ENCODE assay signal across 28 cellular contexts in the genomic region with DNA sequence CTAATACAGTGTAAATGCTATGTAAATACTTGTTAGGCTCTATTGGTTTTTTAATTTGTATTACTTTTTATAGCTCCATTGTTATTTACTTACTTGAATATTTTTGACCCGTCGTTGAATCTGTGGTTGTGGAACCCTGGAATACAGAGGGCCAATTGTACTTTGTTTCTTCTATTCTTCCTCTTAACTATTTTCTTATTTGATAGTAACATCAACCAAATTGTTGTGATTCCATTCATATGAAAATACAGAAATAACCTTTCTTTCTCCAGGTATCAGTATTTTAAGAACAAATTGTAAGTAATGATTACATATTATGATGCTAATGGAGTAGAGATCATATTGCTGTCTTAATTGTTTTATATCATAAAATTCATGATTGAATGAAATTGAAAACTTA.
"Had no signal": no experiment of that assay in that cellular context is flagged by ENCODE, and none has a peak within 500 bp of the region (broad histone marks: within the 10 kb centered on the region; RNA-seq: fewer than 3 reads in every experiment).

No MANE protein-coding gene starts in this region.

- H3K4me1 Mint-ChIP-seq: naive thymus-derived CD4-positive, alpha-beta T cell; natural killer cell; nephron progenitor cell; neural crest cell; stimulated activated memory B cell treated with anti-CD40 and anti-IgM and Interleukin-4, amounts not matched to agents 10 μg/mL and 1 μg/mL and 100 μg/mL, for 72 hours; stimulated activated naive CD8-positive, alpha-beta T cell treated with anti-CD3 and anti-CD28 coated beads, Interleukin-15, amount 100 ng/mL, for 72 hours had no signal

- ATAC-seq: naive thymus-derived CD4-positive, alpha-beta T cell; natural killer cell; pancreas; psoas muscle; right cardiac atrium; right lobe of liver; stimulated activated memory B cell treated with anti-CD40 and anti-IgM and Interleukin-4, amounts not matched to agents 10 μg/mL and 1 μg/mL and 100 μg/mL, for 72 hours; stimulated activated naive CD8-positive, alpha-beta T cell treated with anti-CD3 and anti-CD28 coated beads, Interleukin-15, amount 100 ng/mL, for 72 hours; stimulated activated naive CD8-positive, alpha-beta T cell treated with anti-CD3 and anti-CD28 coated beads, Interleukin-15, Interleukin-2, amounts not matched to agents 100 U/mL and 50 U/mL, for 24 hours; upper lobe of right lung had no signal

- H3K36me3 Mint-ChIP-seq: naive thymus-derived CD4-positive, alpha-beta T cell; natural killer cell had no signal

- H3K27ac Mint-ChIP-seq: naive thymus-derived CD4-positive, alpha-beta T cell; natural killer cell; progenitor cell of endocrine pancreas; stimulated activated memory B cell treated with anti-CD40 and anti-IgM and Interleukin-4, amounts not matched to agents 10 μg/mL and 1 μg/mL and 100 μg/mL, for 72 hours; stimulated activated naive CD8-positive, alpha-beta T cell treated with anti-CD3 and anti-CD28 coated beads, Interleukin-15, amount 100 ng/mL, for 72 hours; type B pancreatic cell had no signal

- H3K27me3 Mint-ChIP-seq: progenitor cell of endocrine pancreas; stimulated activated memory B cell treated with anti-CD40 and anti-IgM and Interleukin-4, amounts not matched to agents 10 μg/mL and 1 μg/mL and 100 μg/mL, for 72 hours; stimulated activated naive CD8-positive, alpha-beta T cell treated with anti-CD3 and anti-CD28 coated beads, Interleukin-15, amount 100 ng/mL, for 72 hours; type B pancreatic cell had no signal

- DNase-seq: naive thymus-derived CD4-positive, alpha-beta T cell; natural killer cell; nephron progenitor cell; nucleus accumbens; pancreas; psoas muscle; right cardiac atrium; right lobe of liver; sigmoid colon; spleen; stimulated activated CD4-positive, alpha-beta T cell treated with anti-CD3 and anti-CD28 coated beads, Interleukin-12 subunit alpha, Interleukin-12 subunit beta, amount 100 ng/mL, for 4 hours; stimulated activated CD4-positive, alpha-beta T cell treated with anti-CD3 and anti-CD28 coated beads, Interleukin-1b, Interleukin-23, amount 100 ng/mL, for 48 hours; stimulated activated CD4-positive, alpha-beta T cell treated with anti-CD3 and anti-CD28 coated beads, Interleukin-4, amount 100 ng/mL, for 1 hour; stimulated activated CD4-positive, alpha-beta T cell treated with anti-CD3 and anti-CD28 coated beads, Interleukin-4, amount 100 ng/mL, for 4 hours; stimulated activated CD8-positive, alpha-beta memory T cell treated with anti-CD3 and anti-CD28 coated beads, Interleukin-4, amount 100 ng/mL, for 48 hours; stimulated activated naive CD4-positive, alpha-beta T cell; stimulated activated naive CD8-positive, alpha-beta T cell treated with anti-CD3 and anti-CD28 coated beads, Interleukin-15, amount 100 ng/mL, for 72 hours; stimulated activated naive CD8-positive, alpha-beta T cell treated with anti-CD3 and anti-CD28 coated beads, Interleukin-15, Interleukin-2, amounts not matched to agents 100 U/mL and 50 U/mL, for 24 hours; substantia nigra; testis; tibial artery; transverse colon; upper lobe of right lung; uterus had no signal

- H3K9me3 Mint-ChIP-seq: natural killer cell; stimulated activated memory B cell treated with anti-CD40 and anti-IgM and Interleukin-4, amounts not matched to agents 10 μg/mL and 1 μg/mL and 100 μg/mL, for 72 hours; stimulated activated naive CD8-positive, alpha-beta T cell treated with anti-CD3 and anti-CD28 coated beads, Interleukin-15, amount 100 ng/mL, for 72 hours; type B pancreatic cell had no signal

- H3K4me3 Mint-ChIP-seq: naive thymus-derived CD4-positive, alpha-beta T cell; natural killer cell; nephron progenitor cell; neural crest cell; stimulated activated memory B cell treated with anti-CD40 and anti-IgM and Interleukin-4, amounts not matched to agents 10 μg/mL and 1 μg/mL and 100 μg/mL, for 72 hours; stimulated activated naive CD8-positive, alpha-beta T cell treated with anti-CD3 and anti-CD28 coated beads, Interleukin-15, amount 100 ng/mL, for 72 hours; type B pancreatic cell had no signal
